In the genomic region with DNA sequence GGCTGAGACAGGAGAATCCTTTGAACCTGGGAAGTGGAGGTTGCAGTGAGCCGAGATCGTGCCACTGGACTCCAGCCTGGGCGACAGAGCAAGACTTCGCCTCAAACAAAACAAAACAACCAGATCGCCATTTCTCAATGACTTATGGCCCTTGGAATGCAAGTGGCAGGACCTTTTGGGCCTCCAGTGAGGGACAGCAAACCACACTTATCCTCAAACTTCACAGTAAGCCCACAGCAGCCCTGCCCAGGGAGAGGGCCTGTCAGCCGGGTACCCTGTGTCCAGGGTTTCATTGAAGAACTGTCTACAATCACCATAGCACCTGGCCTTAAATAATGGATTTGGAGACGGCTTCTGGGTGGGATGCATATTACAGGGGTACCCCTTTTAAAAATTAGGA, we compare ENCODE assay signal across 1 cellular context.
TF ChIP-seq lines count a peak whose summit lies in the region.

No MANE protein-coding gene starts in this region.

TF ChIP-seq in IMR-90, 13 proteins besides CTCF, POLR2A, EP300 and RAD21:
- no peak for TF ChIP-seq CEBPB (IDR thresholded peaks at IDR 0.05; ENCODE audit: low read depth, low read length)
- TF ChIP-seq MXI1 (IDR thresholded peaks at IDR 0.05; ENCODE audit: borderline replicate concordance, low read depth, low read length), result no peak
- no peak for TF ChIP-seq MAZ (IDR thresholded peaks at IDR 0.05; ENCODE audit: borderline replicate concordance, low read depth, low read length)
- no peak for TF ChIP-seq RFX5 (IDR thresholded peaks at IDR 0.05; ENCODE audit: low read depth, low read length)
- no peak for TF ChIP-seq SMC3 (IDR thresholded peaks at IDR 0.05; ENCODE audit: low read depth, low read length)
- no peak for TF ChIP-seq CHD1 (IDR thresholded peaks at IDR 0.05; ENCODE audit: low read depth, low read length)
- TF ChIP-seq, protein P1, sequence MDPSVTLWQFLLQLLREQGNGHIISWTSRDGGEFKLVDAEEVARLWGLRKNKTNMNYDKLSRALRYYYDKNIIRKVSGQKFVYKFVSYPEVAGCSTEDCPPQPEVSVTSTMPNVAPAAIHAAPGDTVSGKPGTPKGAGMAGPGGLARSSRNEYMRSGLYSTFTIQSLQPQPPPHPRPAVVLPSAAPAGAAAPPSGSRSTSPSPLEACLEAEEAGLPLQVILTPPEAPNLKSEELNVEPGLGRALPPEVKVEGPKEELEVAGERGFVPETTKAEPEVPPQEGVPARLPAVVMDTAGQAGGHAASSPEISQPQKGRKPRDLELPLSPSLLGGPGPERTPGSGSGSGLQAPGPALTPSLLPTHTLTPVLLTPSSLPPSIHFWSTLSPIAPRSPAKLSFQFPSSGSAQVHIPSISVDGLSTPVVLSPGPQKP (IDR thresholded peaks at IDR 0.05; ENCODE audit: borderline replicate concordance, low read depth, low read length), result no peak
- TF ChIP-seq FOS (IDR thresholded peaks at IDR 0.05; ENCODE audit: low read depth, low read length), result no peak
- no peak for TF ChIP-seq USF2 (IDR thresholded peaks at IDR 0.05; ENCODE audit: low read depth, low read length)
- TF ChIP-seq BHLHE40 (IDR thresholded peaks at IDR 0.05; ENCODE audit: low read depth, low read length), result no peak
- no peak for TF ChIP-seq MAFK (IDR thresholded peaks at IDR 0.05; ENCODE audit: low read depth, low read length)
- no peak for TF ChIP-seq NFE2L2 (IDR thresholded peaks at IDR 0.05; ENCODE audit: low read depth, low read length)
